ENCODE assay signal across 20 cellular contexts in genomic region chr16:89090669-89091426, GRCh38. TPM values are rescaled to one million over a fixed set of nuclear protein-coding genes. Genes with fewer than 3 reads are reported as not detected.
DNase-seq lines count a peak whose midpoint lies in the region; ATAC-seq, FAIRE-seq and TF ChIP-seq lines count a peak whose summit lies in the region.
"Had no signal": no experiment of that assay in that cellular context is flagged by ENCODE, and none has a peak within 500 bp of the region (broad histone marks: within the 10 kb centered on the region; RNA-seq: fewer than 3 reads in every experiment).

No MANE protein-coding gene starts in this region.

- no TSS peak for BruUV-seq in K562 (replicated peaks; lab: Mats Ljungman, UMichigan)

- no peaks in the 10 kb centered on the region for H3K9me1 ChIP-seq in K562 (ENCODE audit: control insufficient read depth, insufficient read depth, low read length)

- H3K9me3 Mint-ChIP-seq in neural crest cell, result no peaks in the 10 kb centered on the region
- peaks cover 3% of the 10 kb centered on the region; the same call in 2 of the 3 replicates for H3K9me3 Mint-ChIP-seq in GM23338
- H3K9me3 Mint-ChIP-seq: CD8-positive, alpha-beta T cell had no signal

- H4K20me1 ChIP-seq in BLaER1 (0 out of 2 replicates have a peak, but pooled peaks cover 3% of the 10 kb centered on the region), K562 (replicated peaks; ENCODE audit: control insufficient read depth, insufficient read depth, low read length) (no peaks in the 10 kb centered on the region), GM23338 (replicated peaks; ENCODE audit: insufficient read depth) (no peaks in the 10 kb centered on the region; the same call in 1 of the 2 replicates)

- CTCF ChIA-PET in K562 (lab: Yijun Ruan, JAX; ENCODE audit: low intra/inter-chr PET ratio), result no interaction called here

- POLR2A ChIA-PET in K562 (lab: Yijun Ruan, JAX), result interaction anchor here (0.5 kb wide), 1 partner anchor 210 kb away, joined by 3 read pairs; no protein-coding TSS in a partner anchor

- H3F3A ChIP-seq in GM23338 (replicated peaks; ENCODE audit: low read depth), result no peaks in the 10 kb centered on the region

- no peaks in the 10 kb centered on the region for H3K36me3 Mint-ChIP-seq in neural crest cell (ENCODE audit: low read depth)
- H3K36me3 Mint-ChIP-seq in GM23338 (ENCODE audit: low read depth), result no peaks in the 10 kb centered on the region

- DNase-seq in COLO668 (lab: John Stamatoyannopoulos, UW; ENCODE audit: unreplicated experiment) (peak; percentile 7), K562 (ENCODE audit: extremely low read depth in 1 of 4, low spot score in 3 of 4) (no peak), neural crest cell (ENCODE audit: low read depth, low spot score) (no peak), NCI-H446 treated with DMSO at 0.1 percent for 48 hours (lab: John Stamatoyannopoulos, UW) (no peak), GM23338 (ENCODE audit: low spot score) (no peak), NCI-H1048 (lab: John Stamatoyannopoulos, UW) (no peak)
- DNase-seq: CD8-positive, alpha-beta T cell; GDM1; GM23248; KBM-7; NCI-H1105 treated with DMSO at 0.1 percent for 48 hours; NCI-H1930; NCI-H748 treated with DMSO at 0.1 percent for 48 hours had no signal

- H3K4me3 ChIP-seq in BLaER1 (no peak overlapping the region), K562 (no peak overlapping the region), GM23338 (no peak overlapping the region)
- H3K4me3 ChIP-seq: GM12878, GM23248, SJSA1 had no signal

- H3K27me3 Mint-ChIP-seq in neural crest cell (ENCODE audit: low read depth), result peaks cover 55% of the 10 kb centered on the region
- H3K27me3 Mint-ChIP-seq in GM23338 (ENCODE audit: insufficient read depth, low read depth, poor library complexity), result peaks cover 37% of the 10 kb centered on the region

- ATAC-seq in K562, result no peak
- no peak for ATAC-seq in GM21786 (IDR thresholded peaks at IDR 0.05; ENCODE audit: unreplicated experiment)
- no peak for ATAC-seq in GM23338
- ATAC-seq: CD8-positive, alpha-beta T cell; GM12878 had no signal

- peak overlapping the region; percentile 78 for H3K4me3 Mint-ChIP-seq in neural crest cell
- no peak overlapping the region; the same call in 2 of the 3 replicates for H3K4me3 Mint-ChIP-seq in GM23338

- H3K9ac ChIP-seq in BLaER1, result no peak overlapping the region
- H3K9ac ChIP-seq in K562 (ENCODE audit: insufficient read depth in 1 of 2, low read depth in 2 of 2, low read length in 2 of 2), result peak overlapping the region in 1 of 2 experiments; percentile 62; a peak in 2 of 4 replicates
- H3K9ac ChIP-seq: GM23248 had no signal

- peaks cover 20% of the 10 kb centered on the region for H3K79me2 ChIP-seq in K562 (ENCODE audit: control insufficient read depth, insufficient read depth, low read length)
- peaks cover 15% of the 10 kb centered on the region for H3K79me2 ChIP-seq in GM23338 (replicated peaks; ENCODE audit: insufficient read depth)

- TF ChIP-seq RAD21 in K562 (CRISPR knock-in tag; conservative IDR thresholded peaks at IDR 0.05 in 1 of 2, IDR thresholded peaks at IDR 0.05 in 1 of 2), result no peak

- peak overlapping the region; percentile 47 for H3K4me2 ChIP-seq in BLaER1
- H3K4me2 ChIP-seq in K562 (ENCODE audit: insufficient read depth, low read length), result peak overlapping the region; percentile 32
- H3K4me2 ChIP-seq in GM23338, result no peak overlapping the region

- H3K4me1 ChIP-seq in BLaER1 (peaks cover 53% of the 10 kb centered on the region), K562 (replicated peaks in 1 of 2; ENCODE audit: control insufficient read depth in 2 of 2, insufficient read depth in 2 of 2, low read length in 2 of 2) (peaks cover 12 to 60% of the 10 kb centered on the region in 2 experiments; a peak in 4 of 5 replicates), GM23338 (ENCODE audit: insufficient read depth) (peaks cover 7% of the 10 kb centered on the region; the same call in 1 of the 2 replicates)

- H3K9me2 ChIP-seq in GM23338 (ENCODE audit: insufficient read depth), result no peaks in the 10 kb centered on the region

- H3K27ac Mint-ChIP-seq in neural crest cell (ENCODE audit: unreplicated experiment), result no peak overlapping the region
- H3K27ac Mint-ChIP-seq in GM23338, result no peak overlapping the region
- H3K27ac Mint-ChIP-seq: CD8-positive, alpha-beta T cell had no signal

- no peak for FAIRE-seq in K562 (lab: Jason Lieb, UNC)
- FAIRE-seq: D721Med, GM12878, HTR-8/SVneo had no signal

- intact Hi-C loops in K562 (cut with micrococcal nuclease), result loop anchor here (5.0 kb wide), 1 partner anchor 99 kb away; no protein-coding TSS in a partner anchor

- H3K4me1 Mint-ChIP-seq in neural crest cell, result peaks cover 16% of the 10 kb centered on the region
- peaks cover 32% of the 10 kb centered on the region for H3K4me1 Mint-ChIP-seq in GM23338

- no peaks in the 10 kb centered on the region for H3K9me3 ChIP-seq in BLaER1
- H3K9me3 ChIP-seq in K562 (replicated peaks; ENCODE audit: control insufficient read depth, insufficient read depth, low read depth, low read length), result peaks cover under 1% of the 10 kb centered on the region; the same call in 1 of the 2 replicates
- H3K9me3 ChIP-seq: SJSA1 had no signal

- TF ChIP-seq CTCF in K562 (IDR thresholded peaks at IDR 0.05 in 2 of 3, conservative IDR thresholded peaks at IDR 0.05 in 1 of 3; ENCODE audit: insufficient read depth in 2 of 3, low read depth in 1 of 3, low read length in 3 of 3), result no peak
- TF ChIP-seq CTCF in neural crest cell (conservative IDR thresholded peaks at IDR 0.05), result no peak
- no peak for TF ChIP-seq CTCF in GM23338 (conservative IDR thresholded peaks at IDR 0.05; ENCODE audit: low read depth in 2 of 2)

- H3K27me3 ChIP-seq in BLaER1 (no peaks in the 10 kb centered on the region), K562 (ENCODE audit: control insufficient read depth in 2 of 2, insufficient read depth in 2 of 2, low read length in 2 of 2) (peaks cover 27 to 40% of the 10 kb centered on the region in 2 experiments; a peak in 4 of 5 replicates), GM23338 (ENCODE audit: insufficient read depth) (peaks cover 5% of the 10 kb centered on the region; the same call in 1 of the 2 replicates)

- H3K36me3 ChIP-seq in BLaER1, result peaks cover 3% of the 10 kb centered on the region; the same call in 1 of the 2 replicates
- H3K36me3 ChIP-seq in K562 (ENCODE audit: control insufficient read depth, insufficient read depth, low read length), result peaks cover 3% of the 10 kb centered on the region; the same call in 2 of the 3 replicates
- H3K36me3 ChIP-seq in GM23338 (ENCODE audit: insufficient read depth), result no peaks in the 10 kb centered on the region
- H3K36me3 ChIP-seq: SJSA1 had no signal

- in situ Hi-C loops in K562 (cut with MboI), result no loop called here

- no peak for TF ChIP-seq EP300 in K562 (IDR thresholded peaks at IDR 0.05; ENCODE audit: low read length)

- H3K27ac ChIP-seq in BLaER1 (no peak overlapping the region), K562 (ENCODE audit: extremely low read depth, low read depth, low read length) (no peak overlapping the region), GM23338 (ENCODE audit: low read depth) (no peak overlapping the region)
- H3K27ac ChIP-seq: GM23248, HL-60, SJSA1 had no signal

- no peak for TF ChIP-seq POLR2A in K562 (conservative IDR thresholded peaks at IDR 0.05)

- H2AFZ ChIP-seq in K562 (ENCODE audit: low read depth, low read length) (peak overlapping the region; percentile 52; the same call in 1 of the 2 replicates), GM23338 (no peak overlapping the region)
- H2AFZ ChIP-seq: GM23248 had no signal

- 16% methylated on average over 14 of the region's 17 CpGs for WGBS in K562 (ENCODE audit: insufficient coverage, low coverage, missing lambda C conversion rate)

TF ChIP-seq in K562, 482 proteins besides CTCF, POLR2A, EP300 and RAD21 (continues in another document):
- TF ChIP-seq ZNF197 (CRISPR knock-in tag; IDR thresholded peaks at IDR 0.05; ENCODE audit: low read depth) (no peak), RAD51 (IDR thresholded peaks at IDR 0.05; ENCODE audit: borderline replicate concordance, low read depth) (peak; percentile 45; the same call in 1 of the 2 replicates), ZFPM2 (CRISPR knock-in tag; IDR thresholded peaks at IDR 0.05) (no peak), ATF1 (CRISPR knock-in tag; IDR thresholded peaks at IDR 0.05) (no peak), ATF1 (tag; IDR thresholded peaks at IDR 0.05) (no peak)

TF ChIP-seq in GM23338, 12 proteins besides CTCF, POLR2A, EP300 and RAD21 (continues in another document):
- no peak for TF ChIP-seq EZH2 (IDR thresholded peaks at IDR 0.05; ENCODE audit: low read depth, unreplicated experiment)

RNA-seq across cellular contexts. Expression of gene ACSF3, which starts 2.8 kb away (rescaled TPM):
- 55.6 and 73.7 TPM in 2 replicates for total RNA-seq in K562 (2011; cell fraction: chromatin; rRNA removed; ENCODE audit: low replicate concordance)
- 44.2 and 45.9 TPM in 2 replicates for total RNA-seq in K562 (2011; cell fraction: nucleolus; rRNA removed)
- 35.3 and 39.0 TPM in 2 replicates for total RNA-seq in K562 (2011; cell fraction: nucleoplasm; rRNA removed)
- total RNA-seq in K562 (2014; rRNA removed), result 28.5 and 37.0 TPM in 2 replicates
- total RNA-seq in K562 (2014; rRNA removed; fragmentation: Illumina TruSeq; extraction: Trizol), result 14.0 and 14.6 TPM in 2 replicates
- 14.5 and 16.9 TPM in 2 replicates for total RNA-seq in K562 (2015; rRNA removed; fragmentation: Illumina TruSeq; extraction: Trizol)
- 31.7 and 32.8 TPM in 2 replicates for total RNA-seq in K562 (2021)
- polyA plus RNA-seq in K562 (2011; rRNA removed), result 14.9 and 15.9 TPM in 2 replicates
- polyA plus RNA-seq in K562 (2011; cell fraction: cytosol; rRNA removed), result 12.9 and 34.5 TPM in 2 replicates
- 22.1 and 40.2 TPM in 2 replicates for polyA plus RNA-seq in K562 (2011; cell fraction: nucleus; rRNA removed)
- polyA plus RNA-seq in K562 (2012), result 16.9 and 29.2 TPM in 2 replicates
- polyA plus RNA-seq in K562 (2014; fragmentation: Illumina TruSeq; extraction: Trizol), result 14.7 and 21.0 TPM in 2 replicates
- 1 to 10 TPM in 1 of 2 experiments, under 1 TPM in 1; 0.77 to 1.9 TPM for polyA plus RNA-seq in K562 (2014; fragmentation: Nextera tagmentation; extraction: Ambion mirVana)
- 27.3 and 29.8 TPM in 2 replicates for polyA plus RNA-seq in K562 (2014; rRNA removed)
- 16.2 and 17.6 TPM in 2 replicates for polyA minus RNA-seq in K562 (2011; rRNA and poly(A)+ RNA removed)
- polyA minus RNA-seq in K562 (2011; cell fraction: cytosol; rRNA and poly(A)+ RNA removed), result 40.6 and 53.1 TPM in 2 replicates
- 21.0 and 22.3 TPM in 2 replicates for polyA minus RNA-seq in K562 (2011; cell fraction: nucleus; rRNA and poly(A)+ RNA removed)
- total RNA-seq in neural crest cell, result 25.1 and 31.0 TPM in 2 replicates
- total RNA-seq in GM23338 (2014; rRNA removed; shearing (Covaris generic)), result 22.8 and 23.1 TPM in 2 replicates
- polyA plus RNA-seq in GM23338 (2016; fragmentation: Nextera tagmentation; extraction: Ambion mirVana), result 11.3 and 12.8 TPM in 2 replicates
